3 cellular contexts compared by ENCODE assay signal in the genomic region with DNA sequence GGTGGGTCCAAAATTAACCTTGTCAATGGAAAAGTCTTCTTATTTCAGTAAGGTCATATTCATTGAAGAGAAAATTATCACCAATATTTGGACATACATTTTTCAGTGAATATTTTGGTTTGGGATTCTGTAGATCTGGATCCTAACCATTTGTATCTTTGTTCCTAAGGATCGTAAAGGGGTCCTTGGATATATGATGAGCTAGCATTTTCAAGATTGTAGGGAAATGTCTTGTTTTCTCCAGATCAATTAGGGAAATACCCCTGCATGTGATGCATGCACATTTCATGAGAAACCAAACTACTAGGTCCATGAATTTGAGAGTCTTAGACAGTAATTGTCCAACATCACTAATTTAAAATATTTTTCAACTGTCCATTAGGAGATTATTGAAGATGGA.
TF ChIP-seq lines count a peak whose summit lies in the region.

No MANE protein-coding gene starts in this region.

TF ChIP-seq in A549, 52 proteins besides CTCF, POLR2A, EP300 and RAD21:
- TF ChIP-seq, protein P1, sequence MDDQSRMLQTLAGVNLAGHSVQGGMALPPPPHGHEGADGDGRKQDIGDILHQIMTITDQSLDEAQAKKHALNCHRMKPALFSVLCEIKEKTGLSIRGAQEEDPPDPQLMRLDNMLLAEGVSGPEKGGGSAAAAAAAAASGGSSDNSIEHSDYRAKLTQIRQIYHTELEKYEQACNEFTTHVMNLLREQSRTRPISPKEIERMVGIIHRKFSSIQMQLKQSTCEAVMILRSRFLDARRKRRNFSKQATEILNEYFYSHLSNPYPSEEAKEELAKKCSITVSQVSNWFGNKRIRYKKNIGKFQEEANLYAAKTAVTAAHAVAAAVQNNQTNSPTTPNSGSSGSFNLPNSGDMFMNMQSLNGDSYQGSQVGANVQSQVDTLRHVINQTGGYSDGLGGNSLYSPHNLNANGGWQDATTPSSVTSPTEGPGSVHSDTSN (IDR thresholded peaks at IDR 0.05) = no peak
- TF ChIP-seq CBX8 (IDR thresholded peaks at IDR 0.05) (no peak), ESRRA (IDR thresholded peaks at IDR 0.05; ENCODE audit: borderline replicate concordance, low read length) (no peak), MAFK (IDR thresholded peaks at IDR 0.05; ENCODE audit: partially characterized antibody) (peak; percentile 73), GATA3 (IDR thresholded peaks at IDR 0.05; ENCODE audit: borderline replicate concordance) (no peak)
- TF ChIP-seq, protein P2, sequence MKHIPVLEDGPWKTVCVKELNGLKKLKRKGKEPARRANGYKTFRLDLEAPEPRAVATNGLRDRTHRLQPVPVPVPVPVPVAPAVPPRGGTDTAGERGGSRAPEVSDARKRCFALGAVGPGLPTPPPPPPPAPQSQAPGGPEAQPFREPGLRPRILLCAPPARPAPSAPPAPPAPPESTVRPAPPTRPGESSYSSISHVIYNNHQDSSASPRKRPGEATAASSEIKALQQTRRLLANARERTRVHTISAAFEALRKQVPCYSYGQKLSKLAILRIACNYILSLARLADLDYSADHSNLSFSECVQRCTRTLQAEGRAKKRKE (CRISPR knock-in tag; IDR thresholded peaks at IDR 0.05; ENCODE audit: low read depth) = no peak
- TF ChIP-seq, protein P3, sequence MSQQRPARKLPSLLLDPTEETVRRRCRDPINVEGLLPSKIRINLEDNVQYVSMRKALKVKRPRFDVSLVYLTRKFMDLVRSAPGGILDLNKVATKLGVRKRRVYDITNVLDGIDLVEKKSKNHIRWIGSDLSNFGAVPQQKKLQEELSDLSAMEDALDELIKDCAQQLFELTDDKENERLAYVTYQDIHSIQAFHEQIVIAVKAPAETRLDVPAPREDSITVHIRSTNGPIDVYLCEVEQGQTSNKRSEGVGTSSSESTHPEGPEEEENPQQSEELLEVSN (IDR thresholded peaks at IDR 0.05; ENCODE audit: borderline replicate concordance, low read depth) = no peak

TF ChIP-seq in IMR-90, 13 proteins besides CTCF, POLR2A, EP300 and RAD21:
- TF ChIP-seq FOS (IDR thresholded peaks at IDR 0.05; ENCODE audit: low read depth, low read length) (no peak), RFX5 (IDR thresholded peaks at IDR 0.05; ENCODE audit: low read depth, low read length) (no peak), MAFK (IDR thresholded peaks at IDR 0.05; ENCODE audit: low read depth, low read length) (peak; percentile 57)
- TF ChIP-seq, protein P4, sequence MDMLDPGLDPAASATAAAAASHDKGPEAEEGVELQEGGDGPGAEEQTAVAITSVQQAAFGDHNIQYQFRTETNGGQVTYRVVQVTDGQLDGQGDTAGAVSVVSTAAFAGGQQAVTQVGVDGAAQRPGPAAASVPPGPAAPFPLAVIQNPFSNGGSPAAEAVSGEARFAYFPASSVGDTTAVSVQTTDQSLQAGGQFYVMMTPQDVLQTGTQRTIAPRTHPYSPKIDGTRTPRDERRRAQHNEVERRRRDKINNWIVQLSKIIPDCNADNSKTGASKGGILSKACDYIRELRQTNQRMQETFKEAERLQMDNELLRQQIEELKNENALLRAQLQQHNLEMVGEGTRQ (IDR thresholded peaks at IDR 0.05; ENCODE audit: low read depth, low read length) = no peak

TF ChIP-seq in H1, 55 proteins besides CTCF, POLR2A, EP300 and RAD21:
- TF ChIP-seq BRCA1 (IDR thresholded peaks at IDR 0.05; ENCODE audit: low read depth, low read length) = no peak
- no peak for TF ChIP-seq SP2 (IDR thresholded peaks at IDR 0.05; ENCODE audit: low read length)
- TF ChIP-seq NRF1 (IDR thresholded peaks at IDR 0.05; ENCODE audit: low read depth, low read length) = no peak
- peak; percentile 32; the same call in 1 of the 2 replicates for TF ChIP-seq MAFK (IDR thresholded peaks at IDR 0.05; ENCODE audit: low read depth, low read length)
- no peak for TF ChIP-seq HDAC6 (IDR thresholded peaks at IDR 0.05; ENCODE audit: low read depth, low read length)
